Comparison of ENCODE assay signal across 9 cellular contexts in the genomic region with DNA sequence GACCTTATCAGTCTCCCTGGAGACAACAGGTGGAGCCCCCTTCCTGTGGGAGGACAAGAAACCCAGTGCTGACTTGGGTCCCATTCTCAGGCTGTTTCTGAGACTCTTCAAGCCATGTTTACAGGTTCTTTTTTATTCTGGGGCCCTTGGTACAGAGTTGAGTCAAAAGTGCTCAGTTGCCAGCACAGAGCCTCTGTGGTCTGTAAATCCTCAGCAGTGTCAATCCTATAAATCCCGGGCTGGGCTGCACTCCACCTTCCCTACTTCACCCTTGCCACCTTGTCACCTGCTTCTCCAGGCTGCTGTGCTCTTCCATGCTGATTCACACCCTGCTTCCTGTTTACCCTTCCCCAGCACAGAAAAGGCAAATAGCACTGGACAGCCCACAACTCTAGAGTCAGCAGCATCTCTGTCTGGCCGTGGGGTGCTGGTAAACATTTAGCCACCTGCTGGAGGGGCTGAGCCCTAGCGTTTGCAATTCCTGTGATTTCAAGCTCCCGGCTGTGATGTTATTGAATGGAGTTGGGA.
DNase-seq lines count a peak whose midpoint lies in the region; ATAC-seq, FAIRE-seq and TF ChIP-seq lines count a peak whose summit lies in the region.
"Had no signal": no experiment of that assay in that cellular context is flagged by ENCODE, and none has a peak within 500 bp of the region (broad histone marks: within the 10 kb centered on the region; RNA-seq: fewer than 3 reads in every experiment).

No MANE protein-coding gene starts in this region.

- no peak for DNase-seq in stimulated activated naive CD8-positive, alpha-beta T cell treated with anti-CD3 and anti-CD28 coated beads, Interleukin-15, amount 100 ng/mL, for 72 hours
- DNase-seq in stimulated activated naive CD8-positive, alpha-beta T cell treated with anti-CD3 and anti-CD28 coated beads, Interleukin-15, Interleukin-2, amounts not matched to agents 100 U/mL and 50 U/mL, for 24 hours, result no peak
- DNase-seq in KBM-7 (peak; percentile 21), astrocyte (ENCODE audit: low read depth) (no peak), right atrium auricular region (ENCODE audit: low spot score) (no peak), GOT3 (lab: John Stamatoyannopoulos, UW) (no peak), NOMO-1 treated with dmso at 0.1 percent for 144 hours (lab: John Stamatoyannopoulos, UW; ENCODE audit: unreplicated experiment) (no peak)
- no peak for DNase-seq in stimulated activated effector memory CD8-positive, alpha-beta T cell treated with anti-CD3 and anti-CD28 coated beads, Interleukin-12 subunit alpha, Interleukin-12 subunit beta, amount 100 ng/mL, for 72 hours (ENCODE audit: low spot score in 2 of 2)

- peak; percentile 4 for TF ChIP-seq CTCF in astrocyte (IDR thresholded peaks at IDR 0.05; ENCODE audit: insufficient read depth, low read depth, low read length)
- TF ChIP-seq CTCF in right atrium auricular region (IDR thresholded peaks at IDR 0.05), result no peak

- no peaks in the 10 kb centered on the region for H4K20me1 ChIP-seq in astrocyte (ENCODE audit: insufficient read depth, low read length)

- no peak for FAIRE-seq in astrocyte (lab: Jason Lieb, UNC)

- H3K27me3 Mint-ChIP-seq in stimulated activated naive CD8-positive, alpha-beta T cell treated with anti-CD3 and anti-CD28 coated beads, Interleukin-15, amount 100 ng/mL, for 72 hours, result no peaks in the 10 kb centered on the region
- no peaks in the 10 kb centered on the region for H3K27me3 Mint-ChIP-seq in astrocyte (ENCODE audit: low read depth, unreplicated experiment)
- H3K27me3 Mint-ChIP-seq: activated naive CD4-positive, alpha-beta T cell treated with anti-CD3 and anti-CD28 coated beads, Interleukin-2, amount 50 U/mL, for 24 hours had no signal

- ATAC-seq in stimulated activated naive CD8-positive, alpha-beta T cell treated with anti-CD3 and anti-CD28 coated beads, Interleukin-15, amount 100 ng/mL, for 72 hours, result peak; percentile 37
- no peak for ATAC-seq in stimulated activated naive CD8-positive, alpha-beta T cell treated with anti-CD3 and anti-CD28 coated beads, Interleukin-15, Interleukin-2, amounts not matched to agents 100 U/mL and 50 U/mL, for 24 hours
- ATAC-seq in stimulated activated effector memory CD8-positive, alpha-beta T cell treated with anti-CD3 and anti-CD28 coated beads, Interleukin-12 subunit alpha, Interleukin-12 subunit beta, amount 100 ng/mL, for 72 hours, result peak; percentile 39

- H3K9me3 ChIP-seq in astrocyte (ENCODE audit: insufficient read depth, low read depth, low read length) (no peaks in the 10 kb centered on the region), right atrium auricular region (no peaks in the 10 kb centered on the region)

- in situ Hi-C loops in KBM-7 (cut with MboI; ENCODE audit: low pct_unique_long_range_greater_than_20kb, low sequenced_read_pairs), result no loop called here

- no peak overlapping the region for H3K4me3 ChIP-seq in astrocyte (ENCODE audit: insufficient read depth, low read depth, low read length)
- no peak overlapping the region for H3K4me3 ChIP-seq in right atrium auricular region

- H3K4me1 ChIP-seq in astrocyte (ENCODE audit: insufficient read depth, low read length) (no peaks in the 10 kb centered on the region), right atrium auricular region (no peaks in the 10 kb centered on the region)

- H3K27ac Mint-ChIP-seq in stimulated activated naive CD8-positive, alpha-beta T cell treated with anti-CD3 and anti-CD28 coated beads, Interleukin-15, amount 100 ng/mL, for 72 hours, result no peak overlapping the region
- no peak overlapping the region for H3K27ac Mint-ChIP-seq in astrocyte (ENCODE audit: unreplicated experiment)
- no peak overlapping the region for H3K27ac Mint-ChIP-seq in stimulated activated effector memory CD8-positive, alpha-beta T cell treated with anti-CD3 and anti-CD28 coated beads, Interleukin-12 subunit alpha, Interleukin-12 subunit beta, amount 100 ng/mL, for 72 hours
- H3K27ac Mint-ChIP-seq: activated naive CD4-positive, alpha-beta T cell treated with anti-CD3 and anti-CD28 coated beads, Interleukin-2, amount 50 U/mL, for 24 hours had no signal

- H3K27ac ChIP-seq in astrocyte (ENCODE audit: low read depth, low read length) (no peak overlapping the region), right atrium auricular region (no peak overlapping the region)

- peaks cover 32% of the 10 kb centered on the region for H3K4me1 Mint-ChIP-seq in stimulated activated naive CD8-positive, alpha-beta T cell treated with anti-CD3 and anti-CD28 coated beads, Interleukin-15, amount 100 ng/mL, for 72 hours
- H3K4me1 Mint-ChIP-seq in astrocyte (ENCODE audit: low read depth, unreplicated experiment), result peaks cover 3% of the 10 kb centered on the region
- H3K4me1 Mint-ChIP-seq in stimulated activated effector memory CD8-positive, alpha-beta T cell treated with anti-CD3 and anti-CD28 coated beads, Interleukin-12 subunit alpha, Interleukin-12 subunit beta, amount 100 ng/mL, for 72 hours, result peaks cover 49% of the 10 kb centered on the region
- H3K4me1 Mint-ChIP-seq: activated naive CD4-positive, alpha-beta T cell treated with anti-CD3 and anti-CD28 coated beads, Interleukin-2, amount 50 U/mL, for 24 hours had no signal

- H3K4me2 ChIP-seq in astrocyte (ENCODE audit: low read length), result no peak overlapping the region

- peaks cover 3% of the 10 kb centered on the region for H3K36me3 Mint-ChIP-seq in astrocyte (ENCODE audit: low read depth, unreplicated experiment)
- no peaks in the 10 kb centered on the region for H3K36me3 Mint-ChIP-seq in stimulated activated effector memory CD8-positive, alpha-beta T cell treated with anti-CD3 and anti-CD28 coated beads, Interleukin-12 subunit alpha, Interleukin-12 subunit beta, amount 100 ng/mL, for 72 hours
- H3K36me3 Mint-ChIP-seq: activated naive CD4-positive, alpha-beta T cell treated with anti-CD3 and anti-CD28 coated beads, Interleukin-2, amount 50 U/mL, for 24 hours had no signal

- H3K9ac ChIP-seq in astrocyte (ENCODE audit: low read length), result no peak overlapping the region

- H3K36me3 ChIP-seq in astrocyte (ENCODE audit: insufficient read depth, low read length), result no peaks in the 10 kb centered on the region
- no peaks in the 10 kb centered on the region for H3K36me3 ChIP-seq in right atrium auricular region

- peaks cover 4 to 8% of the 10 kb centered on the region in 2 donors for H3K9me3 Mint-ChIP-seq in stimulated activated naive CD8-positive, alpha-beta T cell treated with anti-CD3 and anti-CD28 coated beads, Interleukin-15, amount 100 ng/mL, for 72 hours
- peaks cover 10% of the 10 kb centered on the region for H3K9me3 Mint-ChIP-seq in astrocyte (ENCODE audit: unreplicated experiment)
- H3K9me3 Mint-ChIP-seq in stimulated activated effector memory CD8-positive, alpha-beta T cell treated with anti-CD3 and anti-CD28 coated beads, Interleukin-12 subunit alpha, Interleukin-12 subunit beta, amount 100 ng/mL, for 72 hours, result no peaks in the 10 kb centered on the region
- H3K9me3 Mint-ChIP-seq: activated naive CD4-positive, alpha-beta T cell treated with anti-CD3 and anti-CD28 coated beads, Interleukin-2, amount 50 U/mL, for 24 hours had no signal

- H3K79me2 ChIP-seq in astrocyte (ENCODE audit: insufficient read depth, low read length), result no peaks in the 10 kb centered on the region

- H3K4me3 Mint-ChIP-seq in stimulated activated naive CD8-positive, alpha-beta T cell treated with anti-CD3 and anti-CD28 coated beads, Interleukin-15, amount 100 ng/mL, for 72 hours, result no peak overlapping the region
- no peak overlapping the region for H3K4me3 Mint-ChIP-seq in astrocyte (ENCODE audit: unreplicated experiment)
- H3K4me3 Mint-ChIP-seq in stimulated activated effector memory CD8-positive, alpha-beta T cell treated with anti-CD3 and anti-CD28 coated beads, Interleukin-12 subunit alpha, Interleukin-12 subunit beta, amount 100 ng/mL, for 72 hours, result peak overlapping the region; percentile 12
- H3K4me3 Mint-ChIP-seq: activated naive CD4-positive, alpha-beta T cell treated with anti-CD3 and anti-CD28 coated beads, Interleukin-2, amount 50 U/mL, for 24 hours had no signal

- no peak overlapping the region for H2AFZ ChIP-seq in astrocyte (ENCODE audit: low read depth, low read length)

- peaks cover 3% of the 10 kb centered on the region for H3K27me3 ChIP-seq in astrocyte (ENCODE audit: insufficient read depth, low read length)
- H3K27me3 ChIP-seq in right atrium auricular region, result no peaks in the 10 kb centered on the region
